29 cellular contexts compared by ENCODE assay signal in the genomic region with DNA sequence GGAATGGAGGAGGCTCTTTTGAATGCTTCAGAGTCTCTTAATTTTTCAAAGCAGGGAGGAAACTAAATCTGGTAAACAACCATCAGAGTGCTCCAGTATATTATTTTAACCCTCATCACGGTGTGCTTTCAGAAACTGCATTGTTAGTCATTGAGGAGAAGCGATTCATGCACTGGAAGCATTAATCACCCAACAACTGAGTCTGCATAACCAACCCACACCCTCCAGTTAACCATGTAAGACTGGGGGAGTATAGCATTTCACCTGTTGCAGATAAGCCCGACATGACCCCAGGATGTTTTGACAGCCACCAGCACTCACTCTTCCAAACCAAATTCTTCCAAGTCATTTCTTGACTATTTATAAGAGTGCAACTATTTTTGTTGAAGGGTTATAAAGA.
DNase-seq lines count a peak whose midpoint lies in the region; ATAC-seq, FAIRE-seq and TF ChIP-seq lines count a peak whose summit lies in the region.
"Had no signal": no experiment of that assay in that cellular context is flagged by ENCODE, and none has a peak within 500 bp of the region (broad histone marks: within the 10 kb centered on the region; RNA-seq: fewer than 3 reads in every experiment).

No MANE protein-coding gene starts in this region.

- no peak overlapping the region for H3K4me3 Mint-ChIP-seq in activated naive CD8-positive, alpha-beta T cell treated with anti-CD3 and anti-CD28 coated beads, Interleukin-2, amount 50 U/mL, for 24 hours
- H3K4me3 Mint-ChIP-seq in activated naive CD8-positive, alpha-beta T cell treated with anti-CD3 and anti-CD28 coated beads for 36 hours: no peak overlapping the region
- H3K4me3 Mint-ChIP-seq in stimulated activated naive CD8-positive, alpha-beta T cell treated with anti-CD3 and anti-CD28 coated beads, Interleukin-15, Interleukin-2, amounts not matched to agents 100 ng/mL and 50 ng/mL, for 24 hours: no peak overlapping the region
- H3K4me3 Mint-ChIP-seq: nephron, T-cell had no signal

- no peak overlapping the region for H3K27ac ChIP-seq in K562 (ENCODE audit: extremely low read depth, low read depth, low read length)
- H3K27ac ChIP-seq: BLaER1 treated with 17β-estradiol and CSF1 and Interleukin-3, amounts not matched to agents 10 nM and 100 nM; breast epithelium; lower lobe of right lung; SJSA1; upper lobe of right lung had no signal

- WGBS in K562 (ENCODE audit: insufficient coverage, low coverage, missing lambda C conversion rate): 0% methylated on average over 3 of the region's 3 CpGs

- FAIRE-seq in RCC 7860 (lab: Jason Lieb, UNC) (no peak), K562 (lab: Jason Lieb, UNC) (no peak)
- FAIRE-seq: GM18507, HTR-8/SVneo, small intestine had no signal

- H3K79me2 ChIP-seq in K562 (ENCODE audit: control insufficient read depth, insufficient read depth, low read length): no peaks in the 10 kb centered on the region

- H3K9me3 ChIP-seq in K562 (replicated peaks; ENCODE audit: control insufficient read depth, insufficient read depth, low read depth, low read length): no peaks in the 10 kb centered on the region
- H3K9me3 ChIP-seq: BLaER1 treated with 17β-estradiol and CSF1 and Interleukin-3, amounts not matched to agents 10 nM and 100 nM; breast epithelium; lower lobe of right lung; mucosa of descending colon; SJSA1; upper lobe of right lung had no signal

- H3K9me1 ChIP-seq in K562 (ENCODE audit: control insufficient read depth, insufficient read depth, low read length): no peaks in the 10 kb centered on the region

- H3K9ac ChIP-seq in K562 (ENCODE audit: insufficient read depth in 1 of 2, low read depth in 2 of 2, low read length in 2 of 2): no peak overlapping the region
- H3K9ac ChIP-seq: BLaER1 treated with 17β-estradiol and CSF1 and Interleukin-3, amounts not matched to agents 10 nM and 100 nM had no signal

- H3K4me1 ChIP-seq in K562 (replicated peaks in 1 of 2; ENCODE audit: control insufficient read depth in 2 of 2, insufficient read depth in 2 of 2, low read length in 2 of 2): peaks cover 0 to 10% of the 10 kb centered on the region in 2 experiments; a peak in 3 of 5 replicates
- H3K4me1 ChIP-seq: BLaER1 treated with 17β-estradiol and CSF1 and Interleukin-3, amounts not matched to agents 10 nM and 100 nM; breast epithelium; lower lobe of right lung; upper lobe of right lung had no signal

- TF ChIP-seq POLR2A in K562 (conservative IDR thresholded peaks at IDR 0.05): no peak

- no peak for TF ChIP-seq EP300 in K562 (IDR thresholded peaks at IDR 0.05; ENCODE audit: low read length)

- peaks cover 5% of the 10 kb centered on the region for H3K9me3 Mint-ChIP-seq in activated naive CD8-positive, alpha-beta T cell treated with anti-CD3 and anti-CD28 coated beads, Interleukin-2, amount 50 U/mL, for 24 hours
- peaks cover 2% of the 10 kb centered on the region for H3K9me3 Mint-ChIP-seq in activated naive CD8-positive, alpha-beta T cell treated with anti-CD3 and anti-CD28 coated beads for 36 hours
- no peaks in the 10 kb centered on the region for H3K9me3 Mint-ChIP-seq in stimulated activated naive CD8-positive, alpha-beta T cell treated with anti-CD3 and anti-CD28 coated beads, Interleukin-15, Interleukin-2, amounts not matched to agents 100 ng/mL and 50 ng/mL, for 24 hours
- H3K9me3 Mint-ChIP-seq: nephron, T-cell had no signal

- TF ChIP-seq RAD21 in K562 (CRISPR knock-in tag; conservative IDR thresholded peaks at IDR 0.05 in 1 of 2, IDR thresholded peaks at IDR 0.05 in 1 of 2): no peak

- peaks cover 0 to 5% of the 10 kb centered on the region in 2 experiments; a peak in 2 of 5 replicates for H3K27me3 ChIP-seq in K562 (ENCODE audit: control insufficient read depth in 2 of 2, insufficient read depth in 2 of 2, low read length in 2 of 2)
- H3K27me3 ChIP-seq: BLaER1 treated with 17β-estradiol and CSF1 and Interleukin-3, amounts not matched to agents 10 nM and 100 nM; breast epithelium; upper lobe of right lung had no signal

- TF ChIP-seq CTCF in K562 (IDR thresholded peaks at IDR 0.05 in 2 of 3, conservative IDR thresholded peaks at IDR 0.05 in 1 of 3; ENCODE audit: insufficient read depth in 2 of 3, low read depth in 1 of 3, low read length in 3 of 3): no peak

- H4K20me1 ChIP-seq in K562 (replicated peaks; ENCODE audit: control insufficient read depth, insufficient read depth, low read length): no peaks in the 10 kb centered on the region
- H4K20me1 ChIP-seq: BLaER1 treated with 17β-estradiol and CSF1 and Interleukin-3, amounts not matched to agents 10 nM and 100 nM had no signal

- POLR2A ChIA-PET in K562 (lab: Yijun Ruan, JAX): no interaction called here

- in situ Hi-C loops in K562 (cut with MboI): no loop called here

- H3K4me2 ChIP-seq in K562 (ENCODE audit: insufficient read depth, low read length): no peak overlapping the region
- H3K4me2 ChIP-seq: BLaER1 treated with 17β-estradiol and CSF1 and Interleukin-3, amounts not matched to agents 10 nM and 100 nM had no signal

- no peak overlapping the region for H3K4me3 ChIP-seq in K562
- H3K4me3 ChIP-seq: BLaER1 treated with 17β-estradiol and CSF1 and Interleukin-3, amounts not matched to agents 10 nM and 100 nM; breast epithelium; lower lobe of right lung; mucosa of descending colon; SJSA1; upper lobe of right lung had no signal

- H3K36me3 Mint-ChIP-seq in activated naive CD8-positive, alpha-beta T cell treated with anti-CD3 and anti-CD28 coated beads, Interleukin-2, amount 50 U/mL, for 24 hours (ENCODE audit: low read depth): no peaks in the 10 kb centered on the region
- no peaks in the 10 kb centered on the region for H3K36me3 Mint-ChIP-seq in activated naive CD8-positive, alpha-beta T cell treated with anti-CD3 and anti-CD28 coated beads for 36 hours
- no peaks in the 10 kb centered on the region for H3K36me3 Mint-ChIP-seq in stimulated activated naive CD8-positive, alpha-beta T cell treated with anti-CD3 and anti-CD28 coated beads, Interleukin-15, Interleukin-2, amounts not matched to agents 100 ng/mL and 50 ng/mL, for 24 hours (ENCODE audit: low read depth)
- H3K36me3 Mint-ChIP-seq: T-cell had no signal

- BruUV-seq in K562 (replicated peaks; lab: Mats Ljungman, UMichigan): no TSS peak

- peaks cover 55% of the 10 kb centered on the region for H3K4me1 Mint-ChIP-seq in activated naive CD8-positive, alpha-beta T cell treated with anti-CD3 and anti-CD28 coated beads, Interleukin-2, amount 50 U/mL, for 24 hours
- peaks cover 24% of the 10 kb centered on the region for H3K4me1 Mint-ChIP-seq in activated naive CD8-positive, alpha-beta T cell treated with anti-CD3 and anti-CD28 coated beads for 36 hours
- H3K4me1 Mint-ChIP-seq in stimulated activated naive CD8-positive, alpha-beta T cell treated with anti-CD3 and anti-CD28 coated beads, Interleukin-15, Interleukin-2, amounts not matched to agents 100 ng/mL and 50 ng/mL, for 24 hours (ENCODE audit: low read depth): peaks cover 57% of the 10 kb centered on the region
- H3K4me1 Mint-ChIP-seq: nephron had no signal

- CTCF ChIA-PET in K562 (lab: Yijun Ruan, JAX; ENCODE audit: low intra/inter-chr PET ratio): no interaction called here

- no peaks in the 10 kb centered on the region for H3K27me3 Mint-ChIP-seq in activated naive CD8-positive, alpha-beta T cell treated with anti-CD3 and anti-CD28 coated beads, Interleukin-2, amount 50 U/mL, for 24 hours
- no peaks in the 10 kb centered on the region for H3K27me3 Mint-ChIP-seq in activated naive CD8-positive, alpha-beta T cell treated with anti-CD3 and anti-CD28 coated beads for 36 hours
- H3K27me3 Mint-ChIP-seq in stimulated activated naive CD8-positive, alpha-beta T cell treated with anti-CD3 and anti-CD28 coated beads, Interleukin-15, Interleukin-2, amounts not matched to agents 100 ng/mL and 50 ng/mL, for 24 hours: no peaks in the 10 kb centered on the region
- H3K27me3 Mint-ChIP-seq: T-cell had no signal

- peak overlapping the region; percentile 80 for H3K27ac Mint-ChIP-seq in activated naive CD8-positive, alpha-beta T cell treated with anti-CD3 and anti-CD28 coated beads, Interleukin-2, amount 50 U/mL, for 24 hours
- no peak overlapping the region for H3K27ac Mint-ChIP-seq in activated naive CD8-positive, alpha-beta T cell treated with anti-CD3 and anti-CD28 coated beads for 36 hours
- H3K27ac Mint-ChIP-seq in stimulated activated naive CD8-positive, alpha-beta T cell treated with anti-CD3 and anti-CD28 coated beads, Interleukin-15, Interleukin-2, amounts not matched to agents 100 ng/mL and 50 ng/mL, for 24 hours: peak overlapping the region; percentile 88
- H3K27ac Mint-ChIP-seq: nephron, T-cell had no signal

- H2AFZ ChIP-seq in K562 (ENCODE audit: low read depth, low read length): no peak overlapping the region

- DNase-seq in activated naive CD8-positive, alpha-beta T cell treated with anti-CD3 and anti-CD28 coated beads, Interleukin-2, amount 50 U/mL, for 24 hours: no peak
- no peak for DNase-seq in activated naive CD8-positive, alpha-beta T cell treated with anti-CD3 and anti-CD28 coated beads for 36 hours
- DNase-seq in RCC 7860 (ENCODE audit: low spot score) (peak; percentile 24), K562 (ENCODE audit: extremely low read depth in 1 of 4, low spot score in 3 of 4) (no peak), NCI-H1105 (lab: John Stamatoyannopoulos, UW) (no peak)
- DNase-seq: activated CD4-positive, alpha-beta T cell treated with anti-CD3 and anti-CD28 coated beads for 1 hour; amniotic stem cell; COR-L47; DMS79 treated with DMSO at 0.1 percent for 48 hours; KBM-7; lower lobe of right lung; MM.1S; mucosa of descending colon; NCI-H1417; NCI-H2029 treated with DMSO at 0.1 percent for 48 hours; NCI-H526 treated with DMSO at 0.1 percent for 48 hours; retina; small intestine; stimulated activated CD4-positive, alpha-beta T cell treated with anti-CD3 and anti-CD28 coated beads, Interleukin-2, amount 100 ng/mL, for 24 hours; T-cell; upper lobe of right lung had no signal

- H3K36me3 ChIP-seq in K562 (ENCODE audit: control insufficient read depth, insufficient read depth, low read length): no peaks in the 10 kb centered on the region
- H3K36me3 ChIP-seq: BLaER1 treated with 17β-estradiol and CSF1 and Interleukin-3, amounts not matched to agents 10 nM and 100 nM; breast epithelium; lower lobe of right lung; SJSA1; upper lobe of right lung had no signal

- peak; percentile 88 for ATAC-seq in activated naive CD8-positive, alpha-beta T cell treated with anti-CD3 and anti-CD28 coated beads, Interleukin-2, amount 50 U/mL, for 24 hours
- ATAC-seq in K562 (no peak), GM21367 (IDR thresholded peaks at IDR 0.05; ENCODE audit: unreplicated experiment) (no peak)
- ATAC-seq: lower lobe of right lung, mucosa of descending colon, T-cell, upper lobe of right lung had no signal

- intact Hi-C loops in K562 (cut with micrococcal nuclease): no loop called here

TF ChIP-seq in K562, 482 proteins besides CTCF, POLR2A, EP300 and RAD21 (continues in another document):
- TF ChIP-seq ZBTB17 (CRISPR knock-in tag; IDR thresholded peaks at IDR 0.05) (no peak), ARNT (IDR thresholded peaks at IDR 0.05) (no peak)
